In genomic region chr2:119255760-119256573, GRCh38 we compare ENCODE assay signal across 1 cellular context.
TF ChIP-seq lines count a peak whose summit lies in the region.

No MANE protein-coding gene starts in this region.

TF ChIP-seq in H1, 55 proteins besides CTCF, POLR2A, EP300 and RAD21 (continued from another document):
- TF ChIP-seq CHD7 (IDR thresholded peaks at IDR 0.05; ENCODE audit: insufficient replicate concordance, low read length) (no peak), RFX5 (IDR thresholded peaks at IDR 0.05; ENCODE audit: borderline replicate concordance, low read depth, low read length) (no peak), CHD1 (IDR thresholded peaks at IDR 0.05; ENCODE audit: low read depth, low read length) (no peak), EGR1 (IDR thresholded peaks at IDR 0.05; ENCODE audit: borderline replicate concordance, low read depth, low read length) (no peak), BCL11A (IDR thresholded peaks at IDR 0.05; ENCODE audit: low read depth in 2 of 2, low read length in 2 of 2) (no peak)
TF ChIP-seq in H1: peak in this region for 13.
